In the genomic region with DNA sequence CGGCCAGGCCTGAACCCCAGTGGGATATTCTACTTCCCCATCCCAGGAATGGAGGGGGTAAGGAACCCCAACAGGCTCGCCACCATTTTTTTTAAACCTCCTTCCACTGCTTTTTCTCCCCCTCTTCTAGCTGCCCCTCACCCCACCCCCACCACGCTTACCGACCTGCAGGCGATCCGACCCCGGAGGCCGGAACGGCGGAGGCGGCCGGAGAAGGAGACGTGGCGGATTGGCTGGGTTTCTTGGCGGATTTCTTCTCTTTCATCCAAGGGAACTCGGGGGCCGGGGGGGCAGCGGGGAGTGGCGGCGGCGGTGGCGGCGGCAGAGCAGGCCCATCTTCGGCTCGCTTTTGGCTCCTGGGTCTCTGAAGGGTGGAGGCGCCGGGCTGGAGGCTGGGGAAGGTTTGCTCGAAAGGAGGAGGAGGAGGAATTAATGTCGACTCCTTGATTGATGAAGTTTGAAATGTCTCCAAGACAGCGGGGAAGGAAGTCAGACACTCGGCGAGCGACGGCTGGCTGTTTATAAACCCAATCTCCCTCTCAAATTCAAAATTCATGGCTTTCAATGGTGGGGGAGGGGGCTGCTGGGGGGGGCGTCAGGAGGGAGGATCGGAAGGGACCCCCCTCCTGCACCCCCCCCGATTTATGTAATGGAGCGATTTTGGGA, we compare ENCODE assay signal across 8 cellular contexts. TPM values are rescaled to one million over a fixed set of nuclear protein-coding genes. Genes with fewer than 3 reads are reported as not detected.
DNase-seq lines count a peak whose midpoint lies in the region; ATAC-seq and TF ChIP-seq lines count a peak whose summit lies in the region.

No MANE protein-coding gene starts in this region.

- H3K9me2 ChIP-seq in SK-N-SH: no peaks in the 10 kb centered on the region

- H3K9me3 Mint-ChIP-seq in naive thymus-derived CD4-positive, alpha-beta T cell: no peaks in the 10 kb centered on the region

- H3K4me3 ChIP-seq in SK-N-SH (ENCODE audit: low read depth in 2 of 2, low read length in 1 of 2): no peak overlapping the region; a peak in 1 of 4 replicates
- peak overlapping the region; percentile 48 for H3K4me3 ChIP-seq in epithelial cell of esophagus (ENCODE audit: low read length)
- peak overlapping the region; percentile 80 for H3K4me3 ChIP-seq in naive thymus-derived CD4-positive, alpha-beta T cell (ENCODE audit: low read length)

- no peaks in the 10 kb centered on the region for H3K79me2 ChIP-seq in SK-N-SH (ENCODE audit: insufficient read depth)

- no peaks in the 10 kb centered on the region for H3K4me1 ChIP-seq in SK-N-SH (ENCODE audit: control insufficient read depth in 1 of 2, insufficient read depth in 2 of 2, low read depth in 1 of 2, low read length in 1 of 2)
- H3K4me1 ChIP-seq in naive thymus-derived CD4-positive, alpha-beta T cell (ENCODE audit: control insufficient read depth in 2 of 2, insufficient read depth in 2 of 2, low read length in 2 of 2): peaks cover 0 to 37% of the 10 kb centered on the region in 2 donors

- 10% methylated on average over 38 of the region's 38 CpGs for WGBS in SK-N-SH (ENCODE audit: low lambda C conversion rate)

- H2AFZ ChIP-seq in SK-N-SH (ENCODE audit: low read depth): no peak overlapping the region

- peak overlapping the region; percentile 94 to 100 (median 95) for H3K4me3 Mint-ChIP-seq in naive thymus-derived CD4-positive, alpha-beta T cell

- no peak for TF ChIP-seq RAD21 in SK-N-SH (IDR thresholded peaks at IDR 0.05; ENCODE audit: low read length)

- POLR2A ChIA-PET in SK-N-SH (lab: Yijun Ruan, JAX): no interaction called here
- POLR2A ChIA-PET in naive thymus-derived CD4-positive, alpha-beta T cell (lab: Charles Lee): interaction anchor here (0.7 to 2.4 kb wide), 6 partner anchors 9 to 51 kb away, joined by 3 to 12 read pairs (median 3); no protein-coding TSS in a partner anchor

- H4K20me1 ChIP-seq in SK-N-SH (ENCODE audit: insufficient read depth): no peaks in the 10 kb centered on the region

- H3K9me3 ChIP-seq in SK-N-SH: no peaks in the 10 kb centered on the region
- no peaks in the 10 kb centered on the region for H3K9me3 ChIP-seq in naive thymus-derived CD4-positive, alpha-beta T cell (ENCODE audit: control insufficient read depth in 2 of 3, low read length in 3 of 3)

- TF ChIP-seq CTCF in SK-N-SH (IDR thresholded peaks at IDR 0.05) (no peak), epithelial cell of esophagus (IDR thresholded peaks at IDR 0.05; ENCODE audit: insufficient read depth, low read depth, low read length, missing control alignments) (no peak)

- no peaks in the 10 kb centered on the region for H3K36me3 ChIP-seq in SK-N-SH (replicated peaks in 1 of 2; ENCODE audit: control insufficient read depth in 1 of 2, insufficient read depth in 2 of 2, low read length in 1 of 2)
- peaks cover 0 to 5% (median 0%) of the 10 kb centered on the region in 3 experiments for H3K36me3 ChIP-seq in naive thymus-derived CD4-positive, alpha-beta T cell (ENCODE audit: control insufficient read depth in 2 of 3, insufficient read depth in 3 of 3, low read length in 3 of 3)

- H3K27me3 Mint-ChIP-seq in naive thymus-derived CD4-positive, alpha-beta T cell: peaks cover 0 to 23% (median 10%) of the 10 kb centered on the region in 5 donors

- intact Hi-C loops in naive thymus-derived CD4-positive, alpha-beta T cell (cut with micrococcal nuclease): loop anchor here (1.0 to 10.0 kb wide), 6 partner anchors 34 to 350 kb away; a partner anchor contains a TSS
- intact Hi-C loops in head of caudate nucleus (cut with DNase I): no loop called here

- H3K9ac ChIP-seq in SK-N-SH: no peak overlapping the region; the same call in 1 of the 2 replicates

- peaks cover 96% of the 10 kb centered on the region for H3K27me3 ChIP-seq in SK-N-SH (ENCODE audit: insufficient read depth)
- H3K27me3 ChIP-seq in naive thymus-derived CD4-positive, alpha-beta T cell (ENCODE audit: control insufficient read depth in 2 of 2, insufficient read depth in 2 of 2, low read length in 2 of 2): no peaks in the 10 kb centered on the region

- H3K36me3 Mint-ChIP-seq in naive thymus-derived CD4-positive, alpha-beta T cell: peaks cover 0 to 25% (median 8%) of the 10 kb centered on the region in 5 donors

- peak overlapping the region; percentile 75; the same call in 1 of the 2 replicates for H3K4me2 ChIP-seq in SK-N-SH

- ATAC-seq in SK-N-SH treated with all-trans-retinoic acid at 6 μM for 48 hours (no peak), GM21390 (IDR thresholded peaks at IDR 0.05; ENCODE audit: unreplicated experiment) (no peak)
- ATAC-seq in naive thymus-derived CD4-positive, alpha-beta T cell: no peak

- DNase-seq in SK-N-SH (no peak), epithelial cell of esophagus (ENCODE audit: low read depth) (no peak), ureter (ENCODE audit: low spot score) (peak; percentile 74), head of caudate nucleus (no peak)
- DNase-seq in activated CD4-positive, alpha-beta T cell treated with anti-CD3 and anti-CD28 coated beads for 48 hours: peak; percentile 49
- DNase-seq in naive thymus-derived CD4-positive, alpha-beta T cell: peak in 6 of 9 donors; percentile 27 to 59 (median 34)

- peaks cover 9% of the 10 kb centered on the region for H3F3A ChIP-seq in SK-N-SH (replicated peaks; ENCODE audit: insufficient read depth)

- TF ChIP-seq EP300 in SK-N-SH (IDR thresholded peaks at IDR 0.05; ENCODE audit: borderline replicate concordance in 1 of 2, low read depth in 1 of 2, low read length in 1 of 2): no peak

- CTCF ChIA-PET in SK-N-SH (lab: Yijun Ruan, JAX): interaction anchor here (0.9 to 1.2 kb wide), 2 partner anchors 12 to 74 kb away, joined by 3 read pairs; no protein-coding TSS in a partner anchor
- CTCF ChIA-PET in naive thymus-derived CD4-positive, alpha-beta T cell (lab: Charles Lee): no interaction called here

- peaks cover 20 to 77% (median 62%) of the 10 kb centered on the region in 7 donors for H3K4me1 Mint-ChIP-seq in naive thymus-derived CD4-positive, alpha-beta T cell

- peak overlapping the region; percentile 87 to 100 (median 95) for H3K27ac Mint-ChIP-seq in naive thymus-derived CD4-positive, alpha-beta T cell

- H3K27ac ChIP-seq in SK-N-SH (ENCODE audit: low read depth in 2 of 2, low read length in 1 of 2): no peak overlapping the region
- H3K27ac ChIP-seq in naive thymus-derived CD4-positive, alpha-beta T cell (ENCODE audit: low read depth, low read length): peak overlapping the region; percentile 90

TF ChIP-seq in SK-N-SH, 30 proteins besides CTCF, POLR2A, EP300 and RAD21 (continues in another document):
- TF ChIP-seq POLR2AphosphoS5 (IDR thresholded peaks at IDR 0.05; ENCODE audit: low read depth, low read length) (no peak), FOXJ3 (CRISPR knock-in tag; IDR thresholded peaks at IDR 0.05) (no peak)
- TF ChIP-seq, protein P1, sequence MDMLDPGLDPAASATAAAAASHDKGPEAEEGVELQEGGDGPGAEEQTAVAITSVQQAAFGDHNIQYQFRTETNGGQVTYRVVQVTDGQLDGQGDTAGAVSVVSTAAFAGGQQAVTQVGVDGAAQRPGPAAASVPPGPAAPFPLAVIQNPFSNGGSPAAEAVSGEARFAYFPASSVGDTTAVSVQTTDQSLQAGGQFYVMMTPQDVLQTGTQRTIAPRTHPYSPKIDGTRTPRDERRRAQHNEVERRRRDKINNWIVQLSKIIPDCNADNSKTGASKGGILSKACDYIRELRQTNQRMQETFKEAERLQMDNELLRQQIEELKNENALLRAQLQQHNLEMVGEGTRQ (IDR thresholded peaks at IDR 0.05; ENCODE audit: borderline replicate concordance, low read depth, low read length): no peak

TF ChIP-seq in SK-N-SH treated with all-trans-retinoic acid at 6 μM for 48 hours, 23 proteins besides CTCF, POLR2A, EP300 and RAD21 (continues in another document):
- TF ChIP-seq ZC3H10 (CRISPR knock-in tag; IDR thresholded peaks at IDR 0.05): no peak
- TF ChIP-seq GLIS3 (CRISPR knock-in tag; IDR thresholded peaks at IDR 0.05): no peak
- TF ChIP-seq CSDC2 (CRISPR knock-in tag; IDR thresholded peaks at IDR 0.05): no peak
- TF ChIP-seq ZNF70 (CRISPR knock-in tag; IDR thresholded peaks at IDR 0.05): no peak

RNA-seq across cellular contexts. Expression of a gene that starts 0.4 kb away (rescaled TPM):
- 1.2 and 1.9 TPM in 2 replicates for polyA plus RNA-seq in SK-N-SH (2012; rRNA removed)
- polyA plus RNA-seq in SK-N-SH (2012; cell fraction: cytosol; rRNA removed): 0.73 and 1.1 TPM in 2 replicates
- 2.6 and 3.2 TPM in 2 replicates for polyA plus RNA-seq in SK-N-SH (2012; cell fraction: nucleus; rRNA removed)
- total RNA-seq in naive thymus-derived CD4-positive, alpha-beta T cell: 10 to 100 TPM in 4 of 5 experiments, 1 to 10 TPM in 1; 3.4 to 46.9 (median 34.2) TPM
- polyA plus RNA-seq in naive thymus-derived CD4-positive, alpha-beta T cell: 10 to 100 TPM in 1 of 2 donors, 1 to 10 TPM in 1; 9.7 to 23.1 TPM
- total RNA-seq in ureter: 50.7 TPM

RNA-seq across cellular contexts. Expression of a gene that starts 13.7 kb away (rescaled TPM):
- not detected in 2 replicates for polyA plus RNA-seq in SK-N-SH (2012; rRNA removed)
- not detected in 2 replicates for polyA plus RNA-seq in SK-N-SH (2012; cell fraction: cytosol; rRNA removed)
- polyA plus RNA-seq in SK-N-SH (2012; cell fraction: nucleus; rRNA removed): not detected in 2 replicates
- not detected for total RNA-seq in naive thymus-derived CD4-positive, alpha-beta T cell
- polyA plus RNA-seq in naive thymus-derived CD4-positive, alpha-beta T cell: not detected
- 0.31 TPM for total RNA-seq in ureter

RNA-seq across cellular contexts. Expression of a gene that starts 33.7 kb away (rescaled TPM):
- 0.03 TPM in 2 replicates for polyA plus RNA-seq in SK-N-SH (2012; rRNA removed)
- 0.03 TPM in 2 replicates for polyA plus RNA-seq in SK-N-SH (2012; cell fraction: cytosol; rRNA removed)
- polyA plus RNA-seq in SK-N-SH (2012; cell fraction: nucleus; rRNA removed): 0.04 and 0.05 TPM in 2 replicates
- 1 to 10 TPM in 4 of 5 experiments, under 1 TPM in 1; 0.34 to 7.9 (median 2.4) TPM for total RNA-seq in naive thymus-derived CD4-positive, alpha-beta T cell
- not detected for polyA plus RNA-seq in naive thymus-derived CD4-positive, alpha-beta T cell
- 28.7 TPM for total RNA-seq in ureter

RNA-seq across cellular contexts. Expression of a gene that starts 45.6 kb away (rescaled TPM):
- 0.10 and 0.46 TPM in 2 replicates for polyA plus RNA-seq in SK-N-SH (2012; rRNA removed)
- 0.16 and 0.17 TPM in 2 replicates for polyA plus RNA-seq in SK-N-SH (2012; cell fraction: cytosol; rRNA removed)
- 0.64 and 1.1 TPM in 2 replicates for polyA plus RNA-seq in SK-N-SH (2012; cell fraction: nucleus; rRNA removed)
- 10 to 100 TPM in 1 of 5 experiments, 1 to 10 TPM in 3, under 1 TPM in 1; 0.48 to 14.6 (median 7.1) TPM for total RNA-seq in naive thymus-derived CD4-positive, alpha-beta T cell
- under 1 TPM in 1 of 2 donors, not detected in 1; 0.11 TPM for polyA plus RNA-seq in naive thymus-derived CD4-positive, alpha-beta T cell
- 179 TPM for total RNA-seq in ureter

RNA-seq across cellular contexts. Expression of a gene that starts 49.1 kb away (rescaled TPM):
- not detected in 2 replicates for polyA plus RNA-seq in SK-N-SH (2012; rRNA removed)
- polyA plus RNA-seq in SK-N-SH (2012; cell fraction: cytosol; rRNA removed): 0.01 TPM in 1 of 2 replicates, not detected in the other
- not detected in 2 replicates for polyA plus RNA-seq in SK-N-SH (2012; cell fraction: nucleus; rRNA removed)
- total RNA-seq in naive thymus-derived CD4-positive, alpha-beta T cell: not detected
- polyA plus RNA-seq in naive thymus-derived CD4-positive, alpha-beta T cell: not detected
- total RNA-seq in ureter: 30.1 TPM

Comparison
In these comparisons a context has a peak if more than half of its experiments do, and no peak if none do; other contexts are left out.
1. DNase-seq: peak in activated CD4-positive, alpha-beta T cell treated with anti-CD3 and anti-CD28 coated beads for 48 hours (single experiment), naive thymus-derived CD4-positive, alpha-beta T cell (6 of 9) and ureter (single experiment); none in SK-N-SH (single experiment), epithelial cell of esophagus (single experiment) and head of caudate nucleus (0 of 42).
2. H3K4me3 ChIP-seq: peak in epithelial cell of esophagus (single experiment) and naive thymus-derived CD4-positive, alpha-beta T cell (single experiment); none in SK-N-SH (0 of 2).